8 cellular contexts compared by ENCODE assay signal in the genomic region with DNA sequence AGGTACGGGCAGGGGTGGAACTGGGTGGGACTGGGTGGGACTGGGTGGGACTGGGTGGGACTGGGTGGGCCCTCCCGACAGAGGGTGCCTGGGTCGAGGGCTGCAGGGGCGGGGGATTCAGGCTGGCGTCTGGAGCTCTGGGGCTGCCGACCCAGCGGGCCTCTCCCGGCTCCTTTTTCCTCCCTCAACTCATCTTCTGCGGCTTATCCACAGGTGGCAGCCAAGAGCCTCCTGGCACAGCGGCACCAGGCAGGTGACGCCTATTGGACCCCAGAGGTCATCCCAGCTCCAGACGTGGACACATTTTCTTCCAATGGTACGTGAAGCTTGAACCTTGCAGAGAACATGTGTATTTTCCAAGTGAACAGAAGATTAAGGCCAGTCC. TPM values are rescaled to one million over a fixed set of nuclear protein-coding genes. Genes with fewer than 3 reads are reported as not detected.
A peak's percentile ranks its signal among the peaks of the same experiment; 100 is the strongest.
DNase-seq lines count a peak whose midpoint lies in the region; ATAC-seq and TF ChIP-seq lines count a peak whose summit lies in the region.

No MANE protein-coding gene starts in this region.

- intact Hi-C loops in CD4-positive, alpha-beta T cell (cut with DNase I, micrococcal nuclease), result loop anchor here (5.0 to 10.0 kb wide), 2 partner anchors 46 to 48 kb away; partner anchors contain the start of gene ZNF8 (in 2 of the 2)

- H3K4me1 ChIP-seq in neutrophil (ENCODE audit: control insufficient read depth in 1 of 2, insufficient read depth in 1 of 2, low read depth in 1 of 2, low read length in 1 of 2), result peaks cover 14% of the 10 kb centered on the region in 2 experiments

- ATAC-seq in CD4-positive, alpha-beta T cell (ENCODE audit: poor library complexity), result peak; percentile 43
- no peak for ATAC-seq in GM19328 (IDR thresholded peaks at IDR 0.05; ENCODE audit: unreplicated experiment)
- no peak for ATAC-seq in GM21619 (IDR thresholded peaks at IDR 0.05; ENCODE audit: unreplicated experiment)

- no peak for TF ChIP-seq CTCF in CD4-positive, alpha-beta T cell (IDR thresholded peaks at IDR 0.05)
- TF ChIP-seq CTCF in fibroblast of villous mesenchyme (IDR thresholded peaks at IDR 0.05; ENCODE audit: insufficient read depth, low read depth, low read length) (peak; percentile 9), neutrophil (IDR thresholded peaks at IDR 0.05) (no peak)

- peak in 3 of 10 experiments; percentile 3 to 20 (median 4) for DNase-seq in CD4-positive, alpha-beta T cell
- peak; percentile 32 for DNase-seq in HT1080 (ENCODE audit: low read depth)
- peak; percentile 56 for DNase-seq in activated T-cell treated with anti-CD3 and anti-CD28 coated beads, Interleukin-2, amount 50 U/mL, for 24 hours
- peak; percentile 30 for DNase-seq in fibroblast of villous mesenchyme (ENCODE audit: low read depth)
- no peak for DNase-seq in dedifferentiated amniotic fluid mesenchymal stem cell (ENCODE audit: extremely low spot score)

- no peaks in the 10 kb centered on the region for H3K27me3 Mint-ChIP-seq in CD4-positive, alpha-beta T cell
- no peaks in the 10 kb centered on the region for H3K27me3 Mint-ChIP-seq in activated T-cell treated with anti-CD3 and anti-CD28 coated beads, Interleukin-2, amount 50 U/mL, for 24 hours

- H3K27ac ChIP-seq in CD4-positive, alpha-beta T cell (ENCODE audit: low read depth, low read length), result no peak overlapping the region
- no peak overlapping the region for H3K27ac ChIP-seq in neutrophil

- peak overlapping the region; percentile 35 for H3K27ac Mint-ChIP-seq in CD4-positive, alpha-beta T cell
- H3K27ac Mint-ChIP-seq in activated T-cell treated with anti-CD3 and anti-CD28 coated beads, Interleukin-2, amount 50 U/mL, for 24 hours, result peak overlapping the region; percentile 70

- H3K4me3 Mint-ChIP-seq in CD4-positive, alpha-beta T cell, result peak overlapping the region; percentile 97
- peak overlapping the region; percentile 94 for H3K4me3 Mint-ChIP-seq in activated T-cell treated with anti-CD3 and anti-CD28 coated beads, Interleukin-2, amount 50 U/mL, for 24 hours

- peaks cover 33% of the 10 kb centered on the region for H3K9me3 ChIP-seq in CD4-positive, alpha-beta T cell (ENCODE audit: control insufficient read depth, low read length)
- no peaks in the 10 kb centered on the region for H3K9me3 ChIP-seq in neutrophil

- POLR2A ChIA-PET in CD4-positive, alpha-beta T cell (lab: Charles Lee), result interaction anchor here (0.8 to 2.7 kb wide), 6 partner anchors 11 to 134 kb away, joined by 3 to 11 read pairs (median 4); partner anchors contain the start of genes ZNF274 and ZNF497

- peaks cover 46% of the 10 kb centered on the region for H3K4me1 Mint-ChIP-seq in CD4-positive, alpha-beta T cell (ENCODE audit: low read depth)
- peaks cover 28% of the 10 kb centered on the region for H3K4me1 Mint-ChIP-seq in activated T-cell treated with anti-CD3 and anti-CD28 coated beads, Interleukin-2, amount 50 U/mL, for 24 hours (ENCODE audit: low read depth)

- peaks cover 73% of the 10 kb centered on the region for H3K36me3 Mint-ChIP-seq in CD4-positive, alpha-beta T cell (ENCODE audit: low read depth)
- peaks cover 74% of the 10 kb centered on the region for H3K36me3 Mint-ChIP-seq in activated T-cell treated with anti-CD3 and anti-CD28 coated beads, Interleukin-2, amount 50 U/mL, for 24 hours (ENCODE audit: low read depth)

- H3K36me3 ChIP-seq in neutrophil, result peaks cover 15% of the 10 kb centered on the region

- peaks cover 30% of the 10 kb centered on the region for H3K9me3 Mint-ChIP-seq in CD4-positive, alpha-beta T cell
- peaks cover 47% of the 10 kb centered on the region for H3K9me3 Mint-ChIP-seq in activated T-cell treated with anti-CD3 and anti-CD28 coated beads, Interleukin-2, amount 50 U/mL, for 24 hours

- H3K4me3 ChIP-seq in fibroblast of villous mesenchyme (ENCODE audit: low read depth, low read length) (peak overlapping the region; percentile 84), neutrophil (ENCODE audit: low read depth in 1 of 2, low read length in 1 of 2) (peak overlapping the region; percentile 79 to 83)

- CTCF ChIA-PET in CD4-positive, alpha-beta T cell (lab: Charles Lee), result interaction anchor here (1.1 to 1.2 kb wide), 3 partner anchors 75 to 291 kb away, joined by 3 to 5 read pairs (median 3); partner anchors contain the start of gene ZNF497

- H3K27me3 ChIP-seq in CD4-positive, alpha-beta T cell (ENCODE audit: control insufficient read depth, insufficient read depth, low read length), result no peaks in the 10 kb centered on the region
- H3K27me3 ChIP-seq in neutrophil, result no peaks in the 10 kb centered on the region

RNA-seq across cellular contexts. Expression of gene ZNF544, which starts 0.5 kb away (rescaled TPM):
- total RNA-seq in CD4-positive, alpha-beta T cell, result 1 to 10 TPM; 6.3 to 7.2 TPM
- 36.6 and 62.3 TPM in 2 replicates for total RNA-seq in HT1080 (2014; rRNA removed; shearing (Covaris generic))
- 22.5 and 24.4 TPM in 2 replicates for polyA plus RNA-seq in HT1080 (2015; cell fraction: cytosol; rRNA removed)
- polyA plus RNA-seq in HT1080 (2015; cell fraction: nucleus; rRNA removed), result 21.6 and 28.4 TPM in 2 replicates
- total RNA-seq in fibroblast of villous mesenchyme, result 26.7 and 47.5 TPM in 2 replicates

RNA-seq across cellular contexts. Expression of gene ZNF274, which starts 46.4 kb away (rescaled TPM):
- 10 to 100 TPM; 51.0 to 51.4 TPM for total RNA-seq in CD4-positive, alpha-beta T cell
- 27.6 and 28.4 TPM in 2 replicates for total RNA-seq in HT1080 (2014; rRNA removed; shearing (Covaris generic))
- 14.2 and 16.8 TPM in 2 replicates for polyA plus RNA-seq in HT1080 (2015; cell fraction: cytosol; rRNA removed)
- polyA plus RNA-seq in HT1080 (2015; cell fraction: nucleus; rRNA removed), result 48.1 and 54.1 TPM in 2 replicates
- total RNA-seq in fibroblast of villous mesenchyme, result 12.9 and 17.7 TPM in 2 replicates

RNA-seq across cellular contexts. Expression of gene ZNF8, which starts 49.5 kb away (rescaled TPM):
- total RNA-seq in CD4-positive, alpha-beta T cell, result 1 to 10 TPM; 9.5 to 9.6 TPM
- 3.1 TPM in 2 replicates for total RNA-seq in HT1080 (2014; rRNA removed; shearing (Covaris generic))
- polyA plus RNA-seq in HT1080 (2015; cell fraction: cytosol; rRNA removed), result 1.7 and 2.2 TPM in 2 replicates
- 5.7 and 6.5 TPM in 2 replicates for polyA plus RNA-seq in HT1080 (2015; cell fraction: nucleus; rRNA removed)
- total RNA-seq in fibroblast of villous mesenchyme, result 6.4 and 9.5 TPM in 2 replicates
